ENCODE assay signal across 14 cellular contexts in the genomic region with DNA sequence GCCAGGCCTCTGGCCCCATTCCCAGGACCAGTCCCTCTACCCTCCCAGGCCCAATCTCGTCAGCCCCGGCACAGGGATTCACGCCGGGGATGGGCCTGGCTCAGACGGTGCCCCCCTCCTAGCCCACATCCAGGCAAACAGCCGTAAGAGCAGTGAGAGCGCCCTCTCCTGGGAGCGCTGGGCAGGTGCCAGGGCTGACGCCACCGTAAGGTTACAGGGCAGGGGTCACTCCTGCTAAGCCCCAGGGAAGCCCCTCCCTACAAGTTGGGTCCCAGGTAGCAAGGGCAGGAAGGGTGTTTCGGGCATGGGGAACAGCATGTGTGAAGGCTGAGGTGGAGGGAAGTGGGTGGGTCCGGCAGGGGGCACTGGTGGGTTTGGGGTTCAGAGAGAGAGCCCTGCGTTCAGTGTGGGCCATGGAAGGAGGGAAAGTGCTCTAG. TPM values are rescaled to one million over a fixed set of nuclear protein-coding genes. Genes with fewer than 3 reads are reported as not detected.
DNase-seq lines count a peak whose midpoint lies in the region; ATAC-seq, FAIRE-seq and TF ChIP-seq lines count a peak whose summit lies in the region.
"Had no signal": no experiment of that assay in that cellular context is flagged by ENCODE, and none has a peak within 500 bp of the region (broad histone marks: within the 10 kb centered on the region; RNA-seq: fewer than 3 reads in every experiment).

No MANE protein-coding gene starts in this region.

- RAD21 ChIA-PET in GM12878 (lab: Charles Lee; ENCODE audit: unreplicated experiment) = no interaction called here

- H2AFZ ChIP-seq in GM12878 (ENCODE audit: control insufficient read depth, low read depth, low read length) = no peak overlapping the region
- no peak overlapping the region for H2AFZ ChIP-seq in HepG2 (ENCODE audit: low read length)

- DNase-seq in BE2C = no peak
- no peak for DNase-seq in HFF-Myc (ENCODE audit: extremely low read depth, low read depth)
- DNase-seq in GM12878 (ENCODE audit: low read depth, low spot score) = no peak
- DNase-seq in HepG2 (ENCODE audit: low spot score) = no peak
- DNase-seq in stomach = no peak
- no peak for DNase-seq in mucosa of gallbladder (ENCODE audit: low spot score)
- DNase-seq in stimulated activated CD4-positive, alpha-beta T cell treated with anti-CD3 and anti-CD28 coated beads, Interleukin-2, amount 100 ng/mL, for 48 hours = no peak
- DNase-seq: activated CD4-positive, alpha-beta T cell treated with anti-CD3 and anti-CD28 coated beads for 4 hours; activated naive CD4-positive, alpha-beta T cell treated with anti-CD3 and anti-CD28 coated beads for 36 hours; DMS79 treated with DMSO at 0.1 percent for 48 hours; HCEC 1CT; NCI-H187 treated with DMSO at 0.1 percent for 48 hours; stimulated activated CD4-positive, alpha-beta T cell treated with anti-CD3 and anti-CD28 coated beads, Interleukin-2, amount 100 ng/mL, for 24 hours had no signal

- H3K27ac ChIP-seq in GM12878 (ENCODE audit: control insufficient read depth, insufficient read depth) = no peak overlapping the region
- H3K27ac ChIP-seq in HepG2 (ENCODE audit: extremely low read length, insufficient read depth, low read length) = no peak overlapping the region
- H3K27ac ChIP-seq in stomach = no peak overlapping the region

- BruUV-seq in GM12878 (replicated peaks; lab: Mats Ljungman, UMichigan) = no TSS peak
- no TSS peak for BruUV-seq in HepG2 (replicated peaks; lab: Mats Ljungman, UMichigan)

- ATAC-seq in GM12878 = no peak
- ATAC-seq in HepG2 = peak; percentile 10; the same call in 1 of the 3 replicates
- ATAC-seq in GM21526 (IDR thresholded peaks at IDR 0.05; ENCODE audit: low FRiP score, unreplicated experiment) = no peak

- H3K4me2 ChIP-seq in GM12878 (ENCODE audit: control insufficient read depth, insufficient read depth) (no peak overlapping the region), HepG2 (ENCODE audit: low read depth, low read length) (no peak overlapping the region)

- in situ Hi-C loops in GM12878 (cut with MboI) = no loop called here
- in situ Hi-C loops in HepG2 (cut with HindIII; ENCODE audit: extremely low pct_ligation_motif_present, low pct_unique_long_range_greater_than_20kb) = loop anchor here (25.0 kb wide), 1 partner anchor 406 kb away; the partner anchor contains the start of gene CELSR1

- SMC1A ChIA-PET in GM12878 (lab: Charles Lee; ENCODE audit: uncharacterized antibody, unreplicated experiment) = no interaction called here

- no peak for FAIRE-seq in GM12878 (lab: Jason Lieb, UNC)
- FAIRE-seq in HepG2 (lab: Jason Lieb, UNC) = no peak

- peak; percentile 48 for TF ChIP-seq CTCF in BE2C (IDR thresholded peaks at IDR 0.05; ENCODE audit: low read depth, low read length)
- TF ChIP-seq CTCF in HFF-Myc (IDR thresholded peaks at IDR 0.05; ENCODE audit: low read depth, low read length, missing control alignments) = peak; percentile 52
- peak in 2 of 3 experiments; percentile 21 to 28; a peak in 2 of 6 replicates for TF ChIP-seq CTCF in GM12878 (IDR thresholded peaks at IDR 0.05 in 2 of 3, conservative IDR thresholded peaks at IDR 0.05 in 1 of 3; ENCODE audit: control insufficient read depth in 2 of 3, extremely low read depth in 1 of 3, insufficient read depth in 1 of 3, low read depth in 3 of 3, low read length in 3 of 3)
- TF ChIP-seq CTCF in HepG2 (CRISPR knock-in tag; IDR thresholded peaks at IDR 0.05) = peak; percentile 76
- TF ChIP-seq CTCF in stomach (IDR thresholded peaks at IDR 0.05) = no peak

- H3K79me2 ChIP-seq in GM12878 (ENCODE audit: control insufficient read depth, insufficient read depth, low read length) (no peaks in the 10 kb centered on the region), HepG2 (ENCODE audit: insufficient read depth, low read length) (no peaks in the 10 kb centered on the region)

- intact Hi-C loops in GM12878 (cut with micrococcal nuclease; ENCODE audit: unreplicated experiment) = no loop called here
- intact Hi-C loops in HepG2 (cut with micrococcal nuclease; ENCODE audit: unreplicated experiment) = no loop called here
- intact Hi-C loops in stomach (cut with DNase I; ENCODE audit: low total_unique reads) = no loop called here

- no peak for TF ChIP-seq RAD21 in GM12878 (IDR thresholded peaks at IDR 0.05; ENCODE audit: insufficient read depth, low read depth, low read length)
- 0 out of 2 replicates have a peak, but pooled peaks have one; percentile 26 for TF ChIP-seq RAD21 in HepG2 (CRISPR knock-in tag; IDR thresholded peaks at IDR 0.05)

- H3K27me3 ChIP-seq in BE2C (no peaks in the 10 kb centered on the region), GM12878 (replicated peaks in 1 of 2; ENCODE audit: control insufficient read depth in 2 of 2, insufficient read depth in 2 of 2, low read length in 1 of 2) (no peaks in the 10 kb centered on the region), HepG2 (ENCODE audit: control insufficient read depth in 1 of 2, insufficient read depth in 2 of 2, low read length in 2 of 2) (peaks cover 4 to 12% of the 10 kb centered on the region in 2 experiments; a peak in 4 of 5 replicates), stomach (no peaks in the 10 kb centered on the region)

- H4K20me1 ChIP-seq in GM12878 (ENCODE audit: control insufficient read depth, insufficient read depth) = no peaks in the 10 kb centered on the region
- no peaks in the 10 kb centered on the region for H4K20me1 ChIP-seq in HepG2 (ENCODE audit: insufficient read depth, low read length)

- H3K4me3 ChIP-seq in BE2C (ENCODE audit: low read depth, low read length) = no peak overlapping the region
- H3K4me3 ChIP-seq in HFF-Myc (replicated peaks; ENCODE audit: low read depth, low read length) = no peak overlapping the region
- no peak overlapping the region for H3K4me3 ChIP-seq in GM12878
- no peak overlapping the region for H3K4me3 ChIP-seq in HepG2 (replicated peaks in 1 of 3; ENCODE audit: insufficient read depth in 1 of 3, low read depth in 2 of 3, low read length in 3 of 3)
- no peak overlapping the region for H3K4me3 ChIP-seq in stomach

- no peak for TF ChIP-seq POLR2A in GM12878 (IDR thresholded peaks at IDR 0.05; ENCODE audit: low read depth, low read length)
- no peak for TF ChIP-seq POLR2A in HepG2 (IDR thresholded peaks at IDR 0.05; ENCODE audit: insufficient read depth in 1 of 2, low read depth in 2 of 2, low read length in 2 of 2)
- TF ChIP-seq POLR2A in stomach (IDR thresholded peaks at IDR 0.05) = no peak

- H3K4me1 ChIP-seq in BE2C (no peaks in the 10 kb centered on the region), GM12878 (ENCODE audit: control insufficient read depth, insufficient read depth, low read length) (peaks cover 17% of the 10 kb centered on the region), HepG2 (ENCODE audit: insufficient read depth, low read length) (peaks cover 93% of the 10 kb centered on the region), stomach (peaks cover 0 to 15% (median 0%) of the 10 kb centered on the region in 4 donors)

- H3K9me3 ChIP-seq in BE2C = no peaks in the 10 kb centered on the region
- no peaks in the 10 kb centered on the region for H3K9me3 ChIP-seq in GM12878 (replicated peaks; ENCODE audit: control insufficient read depth, insufficient read depth, low read length)
- no peaks in the 10 kb centered on the region for H3K9me3 ChIP-seq in HepG2 (ENCODE audit: low read length)
- no peaks in the 10 kb centered on the region for H3K9me3 ChIP-seq in stomach

- TF ChIP-seq EP300 in GM12878 (IDR thresholded peaks at IDR 0.05; ENCODE audit: borderline replicate concordance in 1 of 2, control insufficient read depth in 1 of 2, low read depth in 2 of 2, low read length in 2 of 2) = no peak
- TF ChIP-seq EP300 in HepG2 (IDR thresholded peaks at IDR 0.05; ENCODE audit: low read depth in 2 of 2, low read length in 2 of 2) = no peak
- no peak for TF ChIP-seq EP300 in HepG2 (CRISPR knock-in tag; IDR thresholded peaks at IDR 0.05; ENCODE audit: borderline replicate concordance)
- TF ChIP-seq EP300 in stomach (IDR thresholded peaks at IDR 0.05) = no peak

- no peak overlapping the region for H3K9ac ChIP-seq in GM12878 (ENCODE audit: control insufficient read depth, insufficient read depth, low read length)
- no peak overlapping the region for H3K9ac ChIP-seq in HepG2 (ENCODE audit: insufficient read depth, low read depth, low read length)

- CTCF ChIA-PET in GM12878 (lab: Yijun Ruan, JAX) (no interaction called here), HepG2 (lab: Yijun Ruan, JAX; ENCODE audit: low intra/inter-chr PET ratio, low total read pairs) (interaction anchor here (1.4 kb wide), 1 partner anchor 9 kb away, joined by 4 read pairs; no protein-coding TSS in a partner anchor)

- POLR2A ChIA-PET in GM12878 (lab: Charles Lee) (no interaction called here), HepG2 (lab: Yijun Ruan, JAX) (no interaction called here)

- H3K36me3 ChIP-seq in BE2C (no peaks in the 10 kb centered on the region), GM12878 (ENCODE audit: control insufficient read depth in 2 of 2, insufficient read depth in 2 of 2, low read length in 1 of 2) (no peaks in the 10 kb centered on the region), HepG2 (replicated peaks in 1 of 2; ENCODE audit: control insufficient read depth in 1 of 2, insufficient read depth in 2 of 2, low read length in 2 of 2) (no peaks in the 10 kb centered on the region), stomach (no peaks in the 10 kb centered on the region)

- WGBS in GM12878 (ENCODE audit: insufficient coverage, insufficient replicate concordance, low lambda C conversion rate, missing lambda C conversion rate) = 90% methylated on average over 13 of the region's 13 CpGs
- WGBS in HepG2 (ENCODE audit: low lambda C conversion rate) = 53% methylated on average over 4 of the region's 13 CpGs
- WGBS in stomach, 5 donors = 60 to 82% (median 64%) methylated on average over 13 of the region's 13 CpGs

RNA-seq across cellular contexts. Expression of gene PPARA, which starts 19.2 kb away (rescaled TPM):
- 2.6 TPM for polyA plus RNA-seq in BE2C (2012; ENCODE audit: insufficient read depth, insufficient read length, low read depth)
- total RNA-seq in GM12878 (2013; cell fraction: nucleolus; rRNA removed) = 59.9 and 66.3 TPM in 2 replicates
- 3.6 and 6.2 TPM in 2 replicates for total RNA-seq in GM12878 (2014; rRNA removed)
- total RNA-seq in GM12878 (2014; rRNA removed; fragmentation: Illumina TruSeq; extraction: Trizol) = 5.7 and 7.7 TPM in 2 replicates
- 7.6 and 10.1 TPM in 2 replicates for total RNA-seq in GM12878 (2021)
- 5.4 TPM for polyA plus RNA-seq in GM12878 (2011; ENCODE audit: low read depth)
- polyA plus RNA-seq in GM12878 (2011; rRNA removed) = 10.4 TPM in 2 replicates
- 9.0 and 9.3 TPM in 2 replicates for polyA plus RNA-seq in GM12878 (2011; cell fraction: cytosol; rRNA removed)
- polyA plus RNA-seq in GM12878 (2011; cell fraction: nucleus; rRNA removed) = 8.8 and 10.9 TPM in 2 replicates
- polyA plus RNA-seq in GM12878 (2012) = 9.0 and 9.1 TPM in 2 replicates
- 4.7 and 4.8 TPM in 2 replicates for polyA plus RNA-seq in GM12878 (2014; fragmentation: Illumina TruSeq; extraction: Trizol)
- 1 to 10 TPM in 1 of 2 experiments, under 1 TPM in 1; 0.72 to 1.0 TPM for polyA plus RNA-seq in GM12878 (2014; fragmentation: Nextera tagmentation; extraction: Ambion mirVana)
- polyA plus RNA-seq in GM12878 (2014; rRNA removed) = 4.9 and 5.2 TPM in 2 replicates
- polyA plus RNA-seq in GM12878 (2016; fragmentation: Nextera tagmentation; extraction: Ambion mirVana) = 1 to 10 TPM; 2.4 to 4.4 TPM
- polyA minus RNA-seq in GM12878 (2011; rRNA and poly(A)+ RNA removed) = 17.7 and 23.9 TPM in 2 replicates
- 6.3 and 7.9 TPM in 2 replicates for polyA minus RNA-seq in GM12878 (2011; cell fraction: cytosol; rRNA and poly(A)+ RNA removed)
- polyA minus RNA-seq in GM12878 (2011; cell fraction: nucleus; rRNA and poly(A)+ RNA removed) = 15.0 and 19.8 TPM in 2 replicates
- 24.7 and 32.0 TPM in 2 replicates for total RNA-seq in HepG2 (2016; rRNA removed; fragmentation: Illumina TruSeq; extraction: Trizol)
- total RNA-seq in HepG2 (2016; cell fraction: cytosol; rRNA removed; fragmentation: Illumina TruSeq; extraction: Trizol; ENCODE audit: low read depth) = 25.2 and 27.4 TPM in 2 replicates
- 25.2 and 26.2 TPM in 2 replicates for total RNA-seq in HepG2 (2016; cell fraction: insoluble cytoplasmic fraction; rRNA removed; fragmentation: Illumina TruSeq; extraction: Trizol)
- total RNA-seq in HepG2 (2016; cell fraction: membrane; rRNA removed; fragmentation: Illumina TruSeq; extraction: Trizol) = 42.1 and 44.8 TPM in 2 replicates
- total RNA-seq in HepG2 (2016; cell fraction: nucleus; rRNA removed; fragmentation: Illumina TruSeq; extraction: Trizol) = 16.8 and 21.1 TPM in 2 replicates
- polyA plus RNA-seq in HepG2 (2011; rRNA removed) = 16.6 and 18.2 TPM in 2 replicates
- 14.0 and 14.5 TPM in 2 replicates for polyA plus RNA-seq in HepG2 (2011; cell fraction: cytosol; rRNA removed)
- 11.7 and 12.6 TPM in 2 replicates for polyA plus RNA-seq in HepG2 (2011; cell fraction: nucleus; rRNA removed)
- 20.9 and 22.5 TPM in 2 replicates for polyA plus RNA-seq in HepG2 (2012)
- 26.1 and 26.5 TPM in 2 replicates for polyA plus RNA-seq in HepG2 (2016; cell fraction: cytosol; fragmentation: Illumina TruSeq; extraction: Trizol; ENCODE audit: low read depth)
- polyA plus RNA-seq in HepG2 (2016; cell fraction: insoluble cytoplasmic fraction; fragmentation: Illumina TruSeq; extraction: Trizol; ENCODE audit: low read depth) = 15.3 and 15.6 TPM in 2 replicates
- polyA plus RNA-seq in HepG2 (2016; cell fraction: membrane; fragmentation: Illumina TruSeq; extraction: Trizol; ENCODE audit: low read depth) = 29.1 and 30.3 TPM in 2 replicates
- 21.2 and 21.4 TPM in 2 replicates for polyA plus RNA-seq in HepG2 (2016; cell fraction: nucleus; fragmentation: Illumina TruSeq; extraction: Trizol; ENCODE audit: insufficient read depth, low read depth)
- 7.8 and 47.2 TPM in 2 replicates for polyA minus RNA-seq in HepG2 (2011; rRNA and poly(A)+ RNA removed; ENCODE audit: low replicate concordance)
- 23.7 and 30.1 TPM in 2 replicates for polyA minus RNA-seq in HepG2 (2011; cell fraction: cytosol; rRNA and poly(A)+ RNA removed)
- 30.8 and 34.2 TPM in 2 replicates for polyA minus RNA-seq in HepG2 (2011; cell fraction: nucleus; rRNA and poly(A)+ RNA removed)
- total RNA-seq in stomach = 10 to 100 TPM in 4 of 5 donors, 1 to 10 TPM in 1; 8.2 to 28.8 (median 19.4) TPM
- polyA plus RNA-seq in stomach = 1 to 10 TPM; 3.4 to 8.6 (median 5.3) TPM
- total RNA-seq in mucosa of gallbladder = 51.3 TPM

Comparison
In these comparisons a context has a peak if more than half of its experiments do, and no peak if none do; other contexts are left out.
1. CTCF ChIP-seq: peak in BE2C (single experiment), HFF-Myc (single experiment), GM12878 (2 of 3) and HepG2 (single experiment); none in stomach (0 of 7).